7 cellular contexts compared by ENCODE assay signal in the genomic region with DNA sequence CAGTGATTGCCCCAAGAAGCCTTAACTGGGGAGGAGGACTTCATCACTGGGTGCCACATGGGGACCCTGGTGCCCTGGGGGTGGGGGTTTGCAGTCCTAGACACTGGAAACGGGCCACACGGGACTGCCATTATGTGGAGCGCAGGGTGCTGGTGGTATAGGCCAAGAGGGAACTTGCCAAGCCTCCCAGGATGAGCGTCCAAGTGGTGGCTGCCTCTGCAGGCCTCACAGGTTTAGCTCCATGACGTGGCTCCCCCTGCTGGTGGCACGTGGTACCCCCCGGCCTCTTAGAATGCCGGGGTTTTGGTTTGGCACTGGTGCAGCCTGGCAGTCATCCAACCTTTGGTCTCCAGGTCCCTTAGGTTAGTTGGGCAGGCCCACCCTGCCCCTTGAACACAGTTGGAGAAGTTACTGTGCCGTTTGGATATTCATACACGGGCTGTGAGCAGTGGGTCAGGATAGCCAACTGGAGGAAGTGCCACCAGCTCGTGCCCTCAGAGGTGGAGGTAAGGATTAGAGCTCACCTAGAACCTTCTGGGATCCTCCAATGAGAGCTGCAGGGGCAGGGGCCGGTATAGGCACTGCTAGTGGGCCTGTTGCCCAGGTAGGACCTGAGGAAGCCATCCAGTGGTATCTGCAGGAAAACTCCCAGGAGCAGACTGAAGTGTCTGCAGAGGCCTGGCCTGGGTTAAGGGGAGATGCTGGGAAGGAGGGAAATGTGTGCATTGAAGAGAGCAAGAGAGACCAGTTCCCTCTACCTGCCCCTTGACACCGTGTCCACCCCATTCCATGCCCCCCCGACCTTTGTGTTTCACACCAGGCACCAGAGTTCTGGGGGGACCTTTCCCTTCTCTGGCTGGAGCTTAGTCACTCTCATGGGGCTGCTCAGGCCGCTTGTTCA. TPM values are rescaled to one million over a fixed set of nuclear protein-coding genes. Genes with fewer than 3 reads are reported as not detected.
DNase-seq lines count a peak whose midpoint lies in the region; ATAC-seq and TF ChIP-seq lines count a peak whose summit lies in the region.

No MANE protein-coding gene starts in this region.

- peak overlapping the region; percentile 59 for H3K4me3 Mint-ChIP-seq in natural killer cell

- no peaks in the 10 kb centered on the region for H3K9me3 ChIP-seq in KOPT-K1 (ENCODE audit: insufficient read depth, low read length, poor library complexity, severe bottlenecking)

- no peak overlapping the region for H3K4me3 ChIP-seq in fibroblast of mammary gland (ENCODE audit: control insufficient read depth, low read depth, low read length)

- DNase-seq in GM13976 (ENCODE audit: low spot score) (peak; percentile 81), RKO (ENCODE audit: low spot score) (peak; percentile 92), fibroblast of mammary gland (ENCODE audit: low read depth) (peak; percentile 91), natural killer cell (peak; percentile 92)
- DNase-seq in activated T-helper 1 cell treated with anti-CD3 and anti-CD28 coated beads, Interleukin-2, amount 50 U/mL, for 16 hours (ENCODE audit: low read depth in 1 of 2, low spot score in 1 of 2), result peak; percentile 83 to 90
- peak; percentile 74 to 94 (median 88) for DNase-seq in stimulated activated naive CD4-positive, alpha-beta T cell (lab: John Stamatoyannopoulos, UW)

- H3K9me3 Mint-ChIP-seq in natural killer cell, result no peaks in the 10 kb centered on the region

- in situ Hi-C loops in GM13976 (cut with MboI; ENCODE audit: low sequenced_read_pairs, unreplicated experiment), result no loop called here

- H3K27ac ChIP-seq in KOPT-K1 (ENCODE audit: low read depth, low read length, poor library complexity, severe bottlenecking), result peak overlapping the region; percentile 36

- TF ChIP-seq CTCF in GM13976 (IDR thresholded peaks at IDR 0.05; ENCODE audit: borderline replicate concordance, control extremely low read depth, extremely low read depth, insufficient read depth, missing control alignments), result peak; percentile 93
- TF ChIP-seq CTCF in fibroblast of mammary gland (conservative IDR thresholded peaks at IDR 0.05; ENCODE audit: control insufficient read depth, insufficient read depth, low read depth, low read length), result peak; percentile 93
- peak; percentile 93 for TF ChIP-seq CTCF in natural killer cell (IDR thresholded peaks at IDR 0.05)

- H3K36me3 ChIP-seq in KOPT-K1 (ENCODE audit: insufficient read depth, low read length), result peaks cover 59% of the 10 kb centered on the region

- peaks cover 31 to 50% of the 10 kb centered on the region in 2 donors for H3K4me1 Mint-ChIP-seq in natural killer cell

- peak; percentile 33 to 53 (median 41) for ATAC-seq in natural killer cell

- H3K27ac Mint-ChIP-seq in natural killer cell, result peak overlapping the region; percentile 97

- intact Hi-C loops in natural killer cell (cut with micrococcal nuclease), result no loop called here

- H3K36me3 Mint-ChIP-seq in natural killer cell, result peaks cover 13% of the 10 kb centered on the region

- peaks cover 0 to 4% of the 10 kb centered on the region in 2 donors for H3K27me3 Mint-ChIP-seq in natural killer cell (ENCODE audit: low read depth in 2 of 2)

RNA-seq across cellular contexts. Expression of a gene that starts 5.7 kb away (rescaled TPM):
- total RNA-seq in natural killer cell, result 1,000 to 10,000 TPM; 1,245 to 1,643 (median 1,314) TPM
